ENCODE assay signal across 13 cellular contexts in the genomic region with DNA sequence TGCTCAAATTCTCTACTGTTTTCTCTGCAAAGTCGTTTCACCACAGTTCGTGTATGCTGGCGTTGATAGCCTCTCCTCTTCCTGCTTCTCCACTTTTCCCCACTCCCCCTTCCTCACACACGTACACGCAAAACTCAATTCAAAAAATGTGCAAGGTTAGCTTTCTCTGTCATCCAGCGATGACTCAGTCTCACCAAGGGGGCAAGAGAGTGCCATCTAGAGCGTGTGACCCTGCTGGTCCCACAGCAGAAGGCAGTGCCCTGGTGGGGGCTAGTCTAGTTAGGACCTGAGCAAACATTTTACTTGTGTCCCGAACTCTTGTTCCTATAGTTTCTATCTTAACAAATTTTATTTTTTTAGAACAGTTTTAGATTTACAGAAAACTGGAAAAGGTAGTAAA.
DNase-seq lines count a peak whose midpoint lies in the region; ATAC-seq and TF ChIP-seq lines count a peak whose summit lies in the region.
"Had no signal": no experiment of that assay in that cellular context is flagged by ENCODE, and none has a peak within 500 bp of the region (broad histone marks: within the 10 kb centered on the region; RNA-seq: fewer than 3 reads in every experiment).

No MANE protein-coding gene starts in this region.

- CTCF ChIA-PET in CD4-positive, alpha-beta memory T cell (lab: Charles Lee; ENCODE audit: partially characterized antibody), result no interaction called here
- CTCF ChIA-PET in activated CD8-positive, alpha-beta T cell treated with anti-CD3 and anti-CD28 coated beads, Interleukin-2, amount 10 ng/mL, durations not matched to agents 7 days and 5 days (lab: Charles Lee), result interaction anchor here (1.4 kb wide), 1 partner anchor 29 kb away, joined by 5 read pairs; no protein-coding TSS in a partner anchor

- no peaks in the 10 kb centered on the region for H3K27me3 ChIP-seq in CD4-positive, alpha-beta memory T cell (ENCODE audit: insufficient read depth, low read length)
- H3K27me3 ChIP-seq in mesenchymal stem cell (ENCODE audit: control insufficient read depth in 1 of 2, insufficient read depth in 1 of 2, low read length in 2 of 2), result no peaks in the 10 kb centered on the region
- H3K27me3 ChIP-seq: breast epithelium, heart left ventricle, pancreas had no signal

- H3K27ac Mint-ChIP-seq in CD4-positive, alpha-beta memory T cell, result peak overlapping the region in 5 of 7 donors; percentile 15 to 62 (median 58)
- H3K27ac Mint-ChIP-seq in activated CD8-positive, alpha-beta T cell treated with anti-CD3 and anti-CD28 coated beads, Interleukin-2, amount 10 ng/mL, durations not matched to agents 7 days and 5 days, result peak overlapping the region; percentile 75

- H3K18ac ChIP-seq in mesenchymal stem cell (ENCODE audit: low read depth in 1 of 2, low read length in 2 of 2), result no peak overlapping the region

- H3K36me3 Mint-ChIP-seq in CD4-positive, alpha-beta memory T cell, result peaks cover 1 to 3% of the 10 kb centered on the region in 2 donors
- H3K36me3 Mint-ChIP-seq in activated CD8-positive, alpha-beta T cell treated with anti-CD3 and anti-CD28 coated beads, Interleukin-2, amount 10 ng/mL, durations not matched to agents 7 days and 5 days (ENCODE audit: low read depth), result peaks cover 43% of the 10 kb centered on the region

- H4K91ac ChIP-seq in mesenchymal stem cell (ENCODE audit: low read length), result no peak overlapping the region

- H2BK15ac ChIP-seq in mesenchymal stem cell (ENCODE audit: low read depth, poor library complexity, severe bottlenecking), result no peak overlapping the region

- no peaks in the 10 kb centered on the region for H3K36me3 ChIP-seq in CD4-positive, alpha-beta memory T cell (ENCODE audit: insufficient read depth, low read length)
- peaks cover 16% of the 10 kb centered on the region in 2 experiments for H3K36me3 ChIP-seq in mesenchymal stem cell (ENCODE audit: control insufficient read depth in 1 of 2, insufficient read depth in 2 of 2, low read depth in 1 of 2, low read length in 2 of 2)
- H3K36me3 ChIP-seq: breast epithelium, HAP-1, pancreas had no signal

- no peak overlapping the region for H3K14ac ChIP-seq in mesenchymal stem cell (ENCODE audit: low read length in 2 of 2)

- H3K27ac ChIP-seq in CD4-positive, alpha-beta memory T cell (ENCODE audit: low read depth, low read length), result no peak overlapping the region
- no peak overlapping the region for H3K27ac ChIP-seq in mesenchymal stem cell (ENCODE audit: low read length, poor library complexity, severe bottlenecking)
- H3K27ac ChIP-seq: breast epithelium, pancreas had no signal

- WGBS in mesenchymal stem cell, result 79% methylated on average over 7 of the region's 8 CpGs

- no peak overlapping the region for H3K4me3 ChIP-seq in CD4-positive, alpha-beta memory T cell (ENCODE audit: low read length in 2 of 2)
- no peak overlapping the region for H3K4me3 ChIP-seq in mesenchymal stem cell (ENCODE audit: insufficient read depth in 1 of 2, low read depth in 1 of 2, low read length in 2 of 2)
- H3K4me3 ChIP-seq: breast epithelium, HAP-1, heart left ventricle, pancreas had no signal

- DNase-seq in CD4-positive, alpha-beta memory T cell, result no peak
- DNase-seq in KBM-7, result peak; percentile 47
- peak; percentile 56 for DNase-seq in activated CD8-positive, alpha-beta T cell treated with anti-CD3 and anti-CD28 coated beads, Interleukin-2, amount 10 ng/mL, durations not matched to agents 7 days and 5 days
- no peak for DNase-seq in mesenchymal stem cell
- no peak for DNase-seq in omental fat pad (ENCODE audit: low spot score)
- no peak for DNase-seq in HK-2 (ENCODE audit: unreplicated experiment)
- DNase-seq: Calu3, NCI-H2107 had no signal

- no peak overlapping the region for H2BK5ac ChIP-seq in mesenchymal stem cell (ENCODE audit: low read depth, low read length, poor library complexity, severe bottlenecking)

- no peak overlapping the region for H3K23ac ChIP-seq in mesenchymal stem cell (ENCODE audit: low read length in 2 of 2)

- H3K9me3 Mint-ChIP-seq in CD4-positive, alpha-beta memory T cell, result peaks cover 0 to under 1% (median 0%) of the 10 kb centered on the region in 8 donors
- no peaks in the 10 kb centered on the region for H3K9me3 Mint-ChIP-seq in activated CD8-positive, alpha-beta T cell treated with anti-CD3 and anti-CD28 coated beads, Interleukin-2, amount 10 ng/mL, durations not matched to agents 7 days and 5 days (ENCODE audit: insufficient read depth)

- H3K4me2 ChIP-seq in mesenchymal stem cell (ENCODE audit: low read length, poor library complexity, severe bottlenecking), result peak overlapping the region; percentile 7

- H3K79me1 ChIP-seq in mesenchymal stem cell (replicated peaks; ENCODE audit: low read length, poor library complexity, severe bottlenecking), result no peaks in the 10 kb centered on the region

- H3K9me3 ChIP-seq in CD4-positive, alpha-beta memory T cell (ENCODE audit: control insufficient read depth in 1 of 2, low read length in 2 of 2), result no peaks in the 10 kb centered on the region
- H3K9me3 ChIP-seq in mesenchymal stem cell (ENCODE audit: control insufficient read depth, low read length), result no peaks in the 10 kb centered on the region
- H3K9me3 ChIP-seq: breast epithelium, HAP-1, heart left ventricle, pancreas had no signal

- H3K4ac ChIP-seq in mesenchymal stem cell (ENCODE audit: low read depth in 1 of 2, low read length in 2 of 2), result no peak overlapping the region

- no peak overlapping the region for H2BK12ac ChIP-seq in mesenchymal stem cell (ENCODE audit: low read length in 2 of 2)

- H2BK120ac ChIP-seq in mesenchymal stem cell (ENCODE audit: low read depth, low read length), result no peak overlapping the region

- H3K4me1 Mint-ChIP-seq in CD4-positive, alpha-beta memory T cell, result peaks cover 34 to 61% (median 49%) of the 10 kb centered on the region in 4 donors
- peaks cover 88% of the 10 kb centered on the region for H3K4me1 Mint-ChIP-seq in activated CD8-positive, alpha-beta T cell treated with anti-CD3 and anti-CD28 coated beads, Interleukin-2, amount 10 ng/mL, durations not matched to agents 7 days and 5 days (ENCODE audit: low read depth)

- intact Hi-C loops in CD4-positive, alpha-beta memory T cell (cut with micrococcal nuclease), result no loop called here

- TF ChIP-seq CTCF in omental fat pad (IDR thresholded peaks at IDR 0.05), result no peak

- H2AFZ ChIP-seq in mesenchymal stem cell (ENCODE audit: low read depth, low read length), result no peak overlapping the region

- peaks cover 40% of the 10 kb centered on the region for H3K4me1 ChIP-seq in CD4-positive, alpha-beta memory T cell (ENCODE audit: insufficient read depth, low read length)
- H3K4me1 ChIP-seq in mesenchymal stem cell (ENCODE audit: control insufficient read depth, insufficient read depth, low read depth, low read length), result peaks cover 11% of the 10 kb centered on the region
- H3K4me1 ChIP-seq: breast epithelium, HAP-1, pancreas had no signal

- H3K27me3 Mint-ChIP-seq in CD4-positive, alpha-beta memory T cell, result no peaks in the 10 kb centered on the region
- no peaks in the 10 kb centered on the region for H3K27me3 Mint-ChIP-seq in activated CD8-positive, alpha-beta T cell treated with anti-CD3 and anti-CD28 coated beads, Interleukin-2, amount 10 ng/mL, durations not matched to agents 7 days and 5 days (ENCODE audit: low read depth)

- POLR2A ChIA-PET in CD4-positive, alpha-beta memory T cell (lab: Charles Lee; ENCODE audit: partially characterized antibody), result interaction anchor here (1.3 kb wide), 1 partner anchor 20 kb away, joined by 4 read pairs; no protein-coding TSS in a partner anchor
- POLR2A ChIA-PET in activated CD8-positive, alpha-beta T cell treated with anti-CD3 and anti-CD28 coated beads, Interleukin-2, amount 10 ng/mL, durations not matched to agents 7 days and 5 days (lab: Charles Lee), result no interaction called here

- no peak overlapping the region for H3K9ac ChIP-seq in mesenchymal stem cell (ENCODE audit: low read length)

- ATAC-seq in activated CD8-positive, alpha-beta T cell treated with anti-CD3 and anti-CD28 coated beads, Interleukin-2, amount 10 ng/mL, durations not matched to agents 7 days and 5 days, result peak; percentile 68
- no peak for ATAC-seq in omental fat pad (ENCODE audit: low FRiP score)
- ATAC-seq in HG03460 (IDR thresholded peaks at IDR 0.05; ENCODE audit: unreplicated experiment), result no peak
- ATAC-seq: heart left ventricle had no signal

- in situ Hi-C loops in KBM-7 (cut with MboI; ENCODE audit: low pct_unique_long_range_greater_than_20kb, low sequenced_read_pairs), result no loop called here

- no peak overlapping the region for H2AK5ac ChIP-seq in mesenchymal stem cell (ENCODE audit: low read length, severe bottlenecking)

- no peak overlapping the region for H4K8ac ChIP-seq in mesenchymal stem cell (ENCODE audit: low read length)

- H3K4me3 Mint-ChIP-seq in CD4-positive, alpha-beta memory T cell, result peak overlapping the region in 2 of 8 donors; percentile 17 to 68
- H3K4me3 Mint-ChIP-seq in activated CD8-positive, alpha-beta T cell treated with anti-CD3 and anti-CD28 coated beads, Interleukin-2, amount 10 ng/mL, durations not matched to agents 7 days and 5 days, result peak overlapping the region; percentile 6

Comparison
In these comparisons a context has a peak if more than half of its experiments do, and no peak if none do; other contexts are left out.
1. DNase-seq: peak in KBM-7 (single experiment) and activated CD8-positive, alpha-beta T cell treated with anti-CD3 and anti-CD28 coated beads, Interleukin-2, amount 10 ng/mL, durations not matched to agents 7 days and 5 days (single experiment); none in CD4-positive, alpha-beta memory T cell (0 of 5), mesenchymal stem cell (single experiment), omental fat pad (single experiment) and HK-2 (single experiment).